9 cellular contexts compared by ENCODE assay signal in genomic region chrX:41720125-41720780, GRCh38. TPM values are rescaled to one million over a fixed set of nuclear protein-coding genes. Genes with fewer than 3 reads are reported as not detected.
DNase-seq lines count a peak whose midpoint lies in the region; ATAC-seq and TF ChIP-seq lines count a peak whose summit lies in the region.
"Had no signal": no experiment of that assay in that cellular context is flagged by ENCODE, and none has a peak within 500 bp of the region (broad histone marks: within the 10 kb centered on the region; RNA-seq: fewer than 3 reads in every experiment).

No MANE protein-coding gene starts in this region.

- no peaks in the 10 kb centered on the region for H3K27me3 ChIP-seq in prostate gland (replicated peaks; ENCODE audit: insufficient read depth)

- ATAC-seq in HG03442 (IDR thresholded peaks at IDR 0.05; ENCODE audit: unreplicated experiment), result peak; percentile 86

- DNase-seq in activated gamma-delta T cell treated with Interleukin-2 at 50 U/mL for 16 hours, result peak; percentile 54
- no peak for DNase-seq in activated gamma-delta T cell (lab: John Stamatoyannopoulos, UW)
- DNase-seq in activated effector memory CD4-positive, alpha-beta T cell treated with Interleukin-2 at 50 U/mL for 16 hours, result peak; percentile 12
- DNase-seq in stimulated activated CD8-positive, alpha-beta memory T cell treated with anti-CD3 and anti-CD28 coated beads, Interleukin-15, amount 100 ng/mL, for 48 hours (ENCODE audit: low read depth in 2 of 2), result peak; percentile 51 to 52
- DNase-seq in superior temporal gyrus (ENCODE audit: extremely low spot score), result no peak
- DNase-seq in activated CD4-positive, CD25-positive, alpha-beta regulatory T cell treated with anti-CD3 and anti-CD28 coated beads, Interleukin-2, amount 50 U/mL, for 72 hours, result no peak
- no peak for DNase-seq in prostate gland (ENCODE audit: low spot score)

- no peaks in the 10 kb centered on the region for H3K4me1 ChIP-seq in prostate gland (replicated peaks)

- 90% methylated on average over 3 of the region's 3 CpGs for WGBS in prostate gland

- no peak overlapping the region for H3K27ac ChIP-seq in prostate gland

- H3K4me3 ChIP-seq in prostate gland, result no peak overlapping the region
- H3K4me3 ChIP-seq: lung had no signal

- TF ChIP-seq CTCF in prostate gland (IDR thresholded peaks at IDR 0.05), result no peak

- TF ChIP-seq POLR2A in prostate gland (IDR thresholded peaks at IDR 0.05), result no peak

- H3K9me3 ChIP-seq in prostate gland, result no peaks in the 10 kb centered on the region

- H3K36me3 ChIP-seq in prostate gland, result no peaks in the 10 kb centered on the region

- intact Hi-C loops in prostate gland (cut with DNase I), result no loop called here

RNA-seq across cellular contexts. Expression of gene GPR82, which starts 3.7 kb away (rescaled TPM):
- total RNA-seq in prostate gland, result under 1 TPM; 0.28 to 0.41 TPM

RNA-seq across cellular contexts. Expression of gene GPR34, which starts 31.5 kb away (rescaled TPM):
- total RNA-seq in prostate gland, result 1 to 10 TPM; 4.6 to 8.2 TPM

Comparison
In these comparisons a context has a peak if more than half of its experiments do, and no peak if none do; other contexts are left out.
1. DNase-seq: peak in activated gamma-delta T cell treated with Interleukin-2 at 50 U/mL for 16 hours (single experiment), activated effector memory CD4-positive, alpha-beta T cell treated with Interleukin-2 at 50 U/mL for 16 hours (single experiment) and stimulated activated CD8-positive, alpha-beta memory T cell treated with anti-CD3 and anti-CD28 coated beads, Interleukin-15, amount 100 ng/mL, for 48 hours (2 of 2); none in activated gamma-delta T cell (single experiment), superior temporal gyrus (single experiment), activated CD4-positive, CD25-positive, alpha-beta regulatory T cell treated with anti-CD3 and anti-CD28 coated beads, Interleukin-2, amount 50 U/mL, for 72 hours (single experiment) and prostate gland (single experiment).